In genomic region chr13:98843482-98843877, GRCh38 we compare ENCODE assay signal across 20 cellular contexts.
DNase-seq lines count a peak whose midpoint lies in the region; ATAC-seq and TF ChIP-seq lines count a peak whose summit lies in the region.
"Had no signal": no experiment of that assay in that cellular context is flagged by ENCODE, and none has a peak within 500 bp of the region (broad histone marks: within the 10 kb centered on the region; RNA-seq: fewer than 3 reads in every experiment).

No MANE protein-coding gene starts in this region.

- H3K36me3 ChIP-seq in uterus: no peaks in the 10 kb centered on the region
- H3K36me3 ChIP-seq: brain microvascular endothelial cell had no signal

- no peaks in the 10 kb centered on the region for H3K9me3 ChIP-seq in uterus
- H3K9me3 ChIP-seq: suprapubic skin had no signal

- H3K27ac Mint-ChIP-seq in brain: peak overlapping the region in 4 of 5 experiments; percentile 24 to 93 (median 56)
- H3K27ac Mint-ChIP-seq: activated CD4-positive, alpha-beta T cell treated with anti-CD3 and anti-CD28 coated beads, Interleukin-2, amount 10 ng/mL, durations not matched to agents 24 days and 14 days; activated naive CD4-positive, alpha-beta T cell treated with anti-CD3 and anti-CD28 coated beads, Interleukin-2, amount 50 U/mL, for 24 hours; activated T-helper 2 cell treated with anti-CD3 and anti-CD28 coated beads, Interferon-gamma antibody, Interleukin-2, Interleukin-4, amounts not matched to agents 10 μg/mL and 5 μg/mL and 100 μg/mL, durations not matched to agents 14 hours and 24 hours and 36 hours; CD4-positive, CD25-positive, alpha-beta regulatory T cell; stimulated activated effector memory CD8-positive, alpha-beta T cell treated with anti-CD3 and anti-CD28 coated beads, Interleukin-12 subunit alpha, Interleukin-12 subunit beta, amount 100 ng/mL, for 72 hours; WTC11 had no signal

- no peak overlapping the region for H3K4me3 ChIP-seq in uterus
- H3K4me3 ChIP-seq: suprapubic skin had no signal

- intact Hi-C loops in uterus (cut with DNase I; ENCODE audit: low total_unique reads): no loop called here

- H3K4me1 ChIP-seq in uterus: no peaks in the 10 kb centered on the region
- H3K4me1 ChIP-seq: suprapubic skin had no signal

- peaks cover 7% of the 10 kb centered on the region for H3K36me3 Mint-ChIP-seq in brain
- H3K36me3 Mint-ChIP-seq: WTC11 had no signal

- peak overlapping the region in 2 of 5 experiments; percentile 1 to 22 for H3K4me3 Mint-ChIP-seq in brain
- H3K4me3 Mint-ChIP-seq: activated CD4-positive, alpha-beta T cell treated with anti-CD3 and anti-CD28 coated beads, Interleukin-2, amount 10 ng/mL, durations not matched to agents 24 days and 14 days; activated naive CD4-positive, alpha-beta T cell treated with anti-CD3 and anti-CD28 coated beads, Interleukin-2, amount 50 U/mL, for 24 hours; CD4-positive, CD25-positive, alpha-beta regulatory T cell; HFFc6; natural killer cell treated with Interleukin-12 subunit alpha and Interleukin-12 subunit beta and Interleukin-15 and Interleukin-18, amount 100 ng/mL, for 72 hours; stimulated activated effector memory CD8-positive, alpha-beta T cell treated with anti-CD3 and anti-CD28 coated beads, Interleukin-12 subunit alpha, Interleukin-12 subunit beta, amount 100 ng/mL, for 72 hours; WTC11 had no signal

- TF ChIP-seq POLR2A in uterus (IDR thresholded peaks at IDR 0.05): no peak

- H3K9me3 Mint-ChIP-seq in brain: no peaks in the 10 kb centered on the region
- H3K9me3 Mint-ChIP-seq: activated CD4-positive, alpha-beta T cell treated with anti-CD3 and anti-CD28 coated beads, Interleukin-2, amount 10 ng/mL, durations not matched to agents 24 days and 14 days; activated naive CD4-positive, alpha-beta T cell treated with anti-CD3 and anti-CD28 coated beads, Interleukin-2, amount 50 U/mL, for 24 hours; activated T-helper 2 cell treated with anti-CD3 and anti-CD28 coated beads, Interferon-gamma antibody, Interleukin-2, Interleukin-4, amounts not matched to agents 10 μg/mL and 5 μg/mL and 100 μg/mL, durations not matched to agents 14 hours and 24 hours and 36 hours; CD4-positive, CD25-positive, alpha-beta regulatory T cell; HFFc6; natural killer cell treated with Interleukin-12 subunit alpha and Interleukin-12 subunit beta and Interleukin-15 and Interleukin-18, amount 100 ng/mL, for 72 hours; stimulated activated effector memory CD8-positive, alpha-beta T cell treated with anti-CD3 and anti-CD28 coated beads, Interleukin-12 subunit alpha, Interleukin-12 subunit beta, amount 100 ng/mL, for 72 hours; WTC11 had no signal

- ATAC-seq in HG03097 (IDR thresholded peaks at IDR 0.05; ENCODE audit: low FRiP score, unreplicated experiment): no peak

- peaks cover 60% of the 10 kb centered on the region for H3K4me1 Mint-ChIP-seq in brain
- H3K4me1 Mint-ChIP-seq: stimulated activated effector memory CD8-positive, alpha-beta T cell treated with anti-CD3 and anti-CD28 coated beads, Interleukin-12 subunit alpha, Interleukin-12 subunit beta, amount 100 ng/mL, for 72 hours had no signal

- DNase-seq in NCI-H2171 treated with DMSO at 0.1 percent for 48 hours (lab: John Stamatoyannopoulos, UW) (peak; percentile 58), NCI-H2171 (lab: John Stamatoyannopoulos, UW) (no peak), medulla oblongata (ENCODE audit: extremely low spot score) (peak; percentile 40), superior temporal gyrus (ENCODE audit: extremely low spot score) (peak; percentile 58), NCI-H1436 treated with DMSO at 0.1 percent for 48 hours (lab: John Stamatoyannopoulos, UW) (no peak), uterus (no peak)

- no peaks in the 10 kb centered on the region for H3K27me3 Mint-ChIP-seq in brain
- H3K27me3 Mint-ChIP-seq: activated CD4-positive, alpha-beta T cell treated with anti-CD3 and anti-CD28 coated beads, Interleukin-2, amount 10 ng/mL, durations not matched to agents 24 days and 14 days; activated naive CD4-positive, alpha-beta T cell treated with anti-CD3 and anti-CD28 coated beads, Interleukin-2, amount 50 U/mL, for 24 hours; CD4-positive, CD25-positive, alpha-beta regulatory T cell; natural killer cell treated with Interleukin-12 subunit alpha and Interleukin-12 subunit beta and Interleukin-15 and Interleukin-18, amount 100 ng/mL, for 72 hours had no signal

- no peaks in the 10 kb centered on the region for H3K27me3 ChIP-seq in uterus
- H3K27me3 ChIP-seq: brain microvascular endothelial cell, suprapubic skin had no signal

- no peak overlapping the region for H3K27ac ChIP-seq in uterus
- H3K27ac ChIP-seq: brain microvascular endothelial cell, epithelial cell of prostate, HL-60, suprapubic skin had no signal

- TF ChIP-seq CTCF in brain (conservative IDR thresholded peaks at IDR 0.05): no peak
- no peak for TF ChIP-seq CTCF in uterus (IDR thresholded peaks at IDR 0.05)

Comparison
In these comparisons a context has a peak if more than half of its experiments do, and no peak if none do; other contexts are left out.
1. DNase-seq: peak in NCI-H2171 treated with DMSO at 0.1 percent for 48 hours (single experiment), medulla oblongata (single experiment) and superior temporal gyrus (single experiment); none in NCI-H2171 (single experiment), NCI-H1436 treated with DMSO at 0.1 percent for 48 hours (single experiment) and uterus (0 of 2).